In the genomic region with DNA sequence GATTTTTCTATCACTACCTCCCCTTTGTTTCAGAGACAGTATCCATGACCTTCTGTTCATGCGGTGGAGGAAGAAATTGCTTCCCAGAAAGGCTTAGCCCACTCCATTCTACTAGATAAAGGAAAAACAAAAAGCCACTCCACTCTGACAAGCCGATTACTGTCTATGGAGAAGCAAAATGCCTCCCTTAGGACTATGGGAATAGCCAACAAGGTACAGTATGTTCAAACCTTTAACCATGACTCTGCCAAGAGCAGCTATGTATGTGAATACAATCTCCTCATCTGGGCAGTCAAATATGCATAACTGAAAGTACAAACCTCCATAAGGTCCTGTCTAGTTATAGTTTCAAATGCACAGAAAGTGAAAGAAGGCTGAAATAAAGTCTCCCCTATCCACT, we compare ENCODE assay signal across 11 cellular contexts. TPM values are rescaled to one million over a fixed set of nuclear protein-coding genes. Genes with fewer than 3 reads are reported as not detected.
DNase-seq lines count a peak whose midpoint lies in the region; ATAC-seq and TF ChIP-seq lines count a peak whose summit lies in the region.
"Had no signal": no experiment of that assay in that cellular context is flagged by ENCODE, and none has a peak within 500 bp of the region (broad histone marks: within the 10 kb centered on the region; RNA-seq: fewer than 3 reads in every experiment).

No MANE protein-coding gene starts in this region.

- TF ChIP-seq CTCF in spleen (IDR thresholded peaks at IDR 0.05 in 8 of 11, conservative IDR thresholded peaks at IDR 0.05 in 3 of 11): no peak
- no peak for TF ChIP-seq CTCF in lower leg skin (IDR thresholded peaks at IDR 0.05)

- H3K9me3 Mint-ChIP-seq in immature natural killer cell: no peaks in the 10 kb centered on the region
- H3K9me3 Mint-ChIP-seq: activated T-cell treated with anti-CD3 and anti-CD28 coated beads, Interleukin-2, amount 50 U/mL, for 72 hours had no signal

- no peaks in the 10 kb centered on the region for H3K27me3 Mint-ChIP-seq in immature natural killer cell (ENCODE audit: low read depth in 3 of 3)

- no peaks in the 10 kb centered on the region for H3K36me3 Mint-ChIP-seq in immature natural killer cell

- TF ChIP-seq POLR2A in spleen (IDR thresholded peaks at IDR 0.05): no peak
- no peak for TF ChIP-seq POLR2A in lower leg skin (IDR thresholded peaks at IDR 0.05)

- WGBS in spleen, 5 donors: 66 to 78% (median 76%) methylated on average over 2 of the region's 2 CpGs
- whole genome bisulfite sequencing in lower leg skin, 2 donors: 73 to 82% methylated on average over 2 of the region's 2 CpGs

- H2AFZ ChIP-seq in ACC112 (ENCODE audit: low read length, unreplicated experiment): no peak overlapping the region

- H3K9me3 ChIP-seq in spleen: no peaks in the 10 kb centered on the region

- H3K27ac Mint-ChIP-seq in immature natural killer cell: peak overlapping the region in 3 of 6 donors; percentile 17 to 51 (median 23)

- no peaks in the 10 kb centered on the region for H3K36me3 ChIP-seq in ACC112 (ENCODE audit: insufficient read depth, low read length)
- peaks cover 0 to 15% (median 0%) of the 10 kb centered on the region in 6 donors for H3K36me3 ChIP-seq in spleen

- intact Hi-C loops in spleen (cut with DNase I; ENCODE audit: low total_unique reads): no loop called here
- intact Hi-C loops in lower leg skin (cut with DNase I; ENCODE audit: low total_unique reads): no loop called here

- peaks cover 24 to 41% of the 10 kb centered on the region in 2 donors for H3K4me1 Mint-ChIP-seq in immature natural killer cell

- peak; percentile 80 for ATAC-seq in GM19351 (IDR thresholded peaks at IDR 0.05; ENCODE audit: unreplicated experiment)
- peak; percentile 75 for ATAC-seq in HG02981 (IDR thresholded peaks at IDR 0.05; ENCODE audit: unreplicated experiment)
- ATAC-seq: activated T-cell treated with anti-CD3 and anti-CD28 coated beads, Interleukin-2, amount 50 U/mL, for 72 hours had no signal

- H3K79me2 ChIP-seq in ACC112 (ENCODE audit: control insufficient read depth, insufficient read depth, low read length, unreplicated experiment): no peaks in the 10 kb centered on the region

- no peak overlapping the region for H3K4me3 Mint-ChIP-seq in immature natural killer cell
- H3K4me3 Mint-ChIP-seq: activated T-cell treated with anti-CD3 and anti-CD28 coated beads, Interleukin-2, amount 50 U/mL, for 72 hours had no signal

- DNase-seq in OCI-M1 (lab: John Stamatoyannopoulos, UW) (peak; percentile 57), immature natural killer cell (no peak), spleen (no peak), NCI-H2196 treated with DMSO at 0.1 percent for 48 hours (lab: John Stamatoyannopoulos, UW; ENCODE audit: unreplicated experiment) (no peak), lower leg skin (ENCODE audit: low spot score in 2 of 2) (no peak)
- DNase-seq: activated T-cell treated with anti-CD3 and anti-CD28 coated beads, Interleukin-2, amount 50 U/mL, for 72 hours; EL; NCI-H1436 had no signal

- H3K27ac ChIP-seq in ACC112 (ENCODE audit: low read depth, low read length) (no peak overlapping the region), spleen (peak overlapping the region in 4 of 8 donors; percentile 8 to 16 (median 12))

- no peaks in the 10 kb centered on the region for H3K4me1 ChIP-seq in ACC112 (ENCODE audit: control insufficient read depth, insufficient read depth, low read length, unreplicated experiment)
- H3K4me1 ChIP-seq in spleen: peaks cover 0 to 32% (median 16%) of the 10 kb centered on the region in 6 donors

- H3K4me3 ChIP-seq in ACC112 (ENCODE audit: low read depth, low read length): peak overlapping the region; percentile 33; the same call in 1 of the 2 replicates
- no peak overlapping the region for H3K4me3 ChIP-seq in spleen
- H3K4me3 ChIP-seq in lower leg skin (ENCODE audit: low read depth, poor library complexity, severe bottlenecking): no peak overlapping the region

- H3K27me3 ChIP-seq in ACC112 (ENCODE audit: insufficient read depth, low read length): no peaks in the 10 kb centered on the region
- no peaks in the 10 kb centered on the region for H3K27me3 ChIP-seq in spleen (replicated peaks in 1 of 7)

RNA-seq across cellular contexts. Expression of gene ATF7, which starts 40.5 kb away (rescaled TPM):
- polyA plus RNA-seq in immature natural killer cell (10 to 100 TPM; 17.6 to 23.9 (median 17.7) TPM), spleen (10 to 100 TPM in 1 of 3 donors, 1 to 10 TPM in 2; 6.5 to 12.1 (median 8.5) TPM)
- total RNA-seq in spleen (10 to 100 TPM; 30.0 to 52.8 (median 47.6) TPM), lower leg skin (10 to 100 TPM; 25.1 to 34.4 (median 29.0) TPM)
